ENCODE assay signal across 17 cellular contexts in genomic region chr11:120689591-120689990, GRCh38.
DNase-seq lines count a peak whose midpoint lies in the region; ATAC-seq and TF ChIP-seq lines count a peak whose summit lies in the region.
"Had no signal": no experiment of that assay in that cellular context is flagged by ENCODE, and none has a peak within 500 bp of the region (broad histone marks: within the 10 kb centered on the region; RNA-seq: fewer than 3 reads in every experiment).

No MANE protein-coding gene starts in this region.

- H3K36me3 Mint-ChIP-seq in natural killer cell, result no peaks in the 10 kb centered on the region
- H3K36me3 Mint-ChIP-seq in natural killer cell treated with Interleukin-12 subunit alpha and Interleukin-12 subunit beta and Interleukin-15 and Interleukin-18, amount 100 ng/mL, for 72 hours, result no peaks in the 10 kb centered on the region
- H3K36me3 Mint-ChIP-seq in nephron progenitor cell (ENCODE audit: low read depth), result no peaks in the 10 kb centered on the region
- no peaks in the 10 kb centered on the region for H3K36me3 Mint-ChIP-seq in mesothelial cell of epicardium
- H3K36me3 Mint-ChIP-seq: CD8-positive, alpha-beta T cell had no signal

- peaks cover 2 to 22% of the 10 kb centered on the region in 2 donors for H3K27me3 Mint-ChIP-seq in natural killer cell (ENCODE audit: low read depth in 2 of 2)
- peaks cover 8 to 29% of the 10 kb centered on the region in 2 donors for H3K27me3 Mint-ChIP-seq in natural killer cell treated with Interleukin-12 subunit alpha and Interleukin-12 subunit beta and Interleukin-15 and Interleukin-18, amount 100 ng/mL, for 72 hours
- peaks cover 14% of the 10 kb centered on the region for H3K27me3 Mint-ChIP-seq in nephron progenitor cell (ENCODE audit: low read depth, poor library complexity)
- H3K27me3 Mint-ChIP-seq in mesothelial cell of epicardium (ENCODE audit: low read depth), result peaks cover 52% of the 10 kb centered on the region

- no peak for ATAC-seq in natural killer cell
- no peak for ATAC-seq in natural killer cell treated with Interleukin-12 subunit alpha and Interleukin-12 subunit beta and Interleukin-15 and Interleukin-18, amount 100 ng/mL, for 72 hours
- ATAC-seq: A549; CD8-positive, alpha-beta T cell had no signal

- H3K4me3 Mint-ChIP-seq in natural killer cell (peak overlapping the region; percentile 10), nephron progenitor cell (no peak overlapping the region), mesothelial cell of epicardium (no peak overlapping the region)
- no peak overlapping the region for H3K4me3 Mint-ChIP-seq in natural killer cell treated with Interleukin-12 subunit alpha and Interleukin-12 subunit beta and Interleukin-15 and Interleukin-18, amount 100 ng/mL, for 72 hours
- H3K4me3 Mint-ChIP-seq: B cell; CD4-positive, alpha-beta T cell; CD8-positive, alpha-beta T cell had no signal

- H3K4me1 Mint-ChIP-seq in natural killer cell (peaks cover 28 to 72% of the 10 kb centered on the region in 2 donors), nephron progenitor cell (peaks cover 30% of the 10 kb centered on the region), mesothelial cell of epicardium (peaks cover 12% of the 10 kb centered on the region)
- H3K4me1 Mint-ChIP-seq in natural killer cell treated with Interleukin-12 subunit alpha and Interleukin-12 subunit beta and Interleukin-15 and Interleukin-18, amount 100 ng/mL, for 72 hours (ENCODE audit: low read depth in 2 of 2), result peaks cover 26 to 27% of the 10 kb centered on the region in 2 donors
- H3K4me1 Mint-ChIP-seq: B cell had no signal

- H3K9me3 Mint-ChIP-seq in natural killer cell, result no peaks in the 10 kb centered on the region
- H3K9me3 Mint-ChIP-seq in natural killer cell treated with Interleukin-12 subunit alpha and Interleukin-12 subunit beta and Interleukin-15 and Interleukin-18, amount 100 ng/mL, for 72 hours, result no peaks in the 10 kb centered on the region
- H3K9me3 Mint-ChIP-seq in nephron progenitor cell, result no peaks in the 10 kb centered on the region
- H3K9me3 Mint-ChIP-seq in mesothelial cell of epicardium, result no peaks in the 10 kb centered on the region
- H3K9me3 Mint-ChIP-seq: CD4-positive, alpha-beta T cell; CD8-positive, alpha-beta T cell had no signal

- H3K27ac Mint-ChIP-seq in natural killer cell (peak overlapping the region in 1 of 2 donors; percentile 51), nephron progenitor cell (peak overlapping the region; percentile 53), mesothelial cell of epicardium (no peak overlapping the region)
- H3K27ac Mint-ChIP-seq in natural killer cell treated with Interleukin-12 subunit alpha and Interleukin-12 subunit beta and Interleukin-15 and Interleukin-18, amount 100 ng/mL, for 72 hours, result no peak overlapping the region
- H3K27ac Mint-ChIP-seq: B cell; CD4-positive, alpha-beta T cell; CD8-positive, alpha-beta T cell had no signal

- no peak overlapping the region for H3K4me3 ChIP-seq in epithelial cell of esophagus (ENCODE audit: low read length)
- H3K4me3 ChIP-seq: A549; BLaER1 treated with 17β-estradiol and CSF1 and Interleukin-3, amounts not matched to agents 10 nM and 100 nM had no signal

- intact Hi-C loops in natural killer cell (cut with micrococcal nuclease), result loop anchor here (10.0 kb wide), 2 partner anchors 105 to 265 kb away; no protein-coding TSS in a partner anchor

- no peak for DNase-seq in natural killer cell
- no peak for DNase-seq in natural killer cell treated with Interleukin-12 subunit alpha and Interleukin-12 subunit beta and Interleukin-15 and Interleukin-18, amount 100 ng/mL, for 72 hours (ENCODE audit: low spot score)
- peak; percentile 9 for DNase-seq in epithelial cell of esophagus (ENCODE audit: low read depth)
- DNase-seq in left kidney (ENCODE audit: low read depth, low spot score), result peak; percentile 91
- DNase-seq in nephron progenitor cell, result no peak
- no peak for DNase-seq in NCI-H226
- no peak for DNase-seq in Kasumi-1 (lab: John Stamatoyannopoulos, UW)
- no peak for DNase-seq in mesothelial cell of epicardium (ENCODE audit: low spot score in 2 of 2, unreplicated experiment in 2 of 2)
- DNase-seq: AML-193; Calu3; CD4-positive, alpha-beta T cell; CD8-positive, alpha-beta T cell; DMS79 treated with DMSO at 0.1 percent for 48 hours; GF-D8 had no signal

- TF ChIP-seq CTCF in natural killer cell (IDR thresholded peaks at IDR 0.05) (no peak), epithelial cell of esophagus (IDR thresholded peaks at IDR 0.05; ENCODE audit: insufficient read depth, low read depth, low read length, missing control alignments) (no peak), nephron progenitor cell (IDR thresholded peaks at IDR 0.05) (no peak), mesothelial cell of epicardium (IDR thresholded peaks at IDR 0.05; ENCODE audit: unreplicated experiment) (no peak)

Comparison
In these comparisons a context has a peak if more than half of its experiments do, and no peak if none do; other contexts are left out.
1. DNase-seq: peak in epithelial cell of esophagus (single experiment) and left kidney (single experiment); none in natural killer cell (single experiment), natural killer cell treated with Interleukin-12 subunit alpha and Interleukin-12 subunit beta and Interleukin-15 and Interleukin-18, amount 100 ng/mL, for 72 hours (single experiment), nephron progenitor cell (single experiment), NCI-H226 (single experiment), Kasumi-1 (0 of 2) and mesothelial cell of epicardium (0 of 2).